In the genomic region with DNA sequence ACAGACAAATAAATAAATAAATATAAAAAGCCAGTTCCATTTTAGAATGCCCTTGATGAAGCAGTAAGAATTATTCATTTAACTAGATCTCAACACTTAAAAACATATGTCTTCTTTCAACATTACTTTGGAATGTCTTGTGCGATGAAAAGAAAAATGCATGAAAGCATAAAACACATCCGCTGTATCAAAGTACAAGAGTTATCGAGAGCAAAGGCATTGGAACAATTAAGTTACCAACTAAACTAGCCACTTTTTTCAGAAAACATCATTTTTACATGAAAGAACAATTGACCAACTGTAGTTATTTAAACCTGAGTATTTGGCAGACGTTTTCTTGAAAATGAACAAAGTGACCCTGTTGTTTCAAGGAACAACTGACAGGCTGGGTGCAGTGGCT, we compare ENCODE assay signal across 2 cellular contexts.
A peak's percentile ranks its signal among the peaks of the same experiment; 100 is the strongest.
TF ChIP-seq lines count a peak whose summit lies in the region.

No MANE protein-coding gene starts in this region.

TF ChIP-seq in HepG2, 621 proteins besides CTCF, POLR2A, EP300 and RAD21:
- TF ChIP-seq POLR2AphosphoS2 (IDR thresholded peaks at IDR 0.05; ENCODE audit: low read depth, low read length) (no peak), ZFP1 (CRISPR knock-in tag; IDR thresholded peaks at IDR 0.05) (0 out of 2 replicates have a peak, but pooled peaks have one; percentile 51), ZFP36L1 (CRISPR knock-in tag; IDR thresholded peaks at IDR 0.05) (no peak), KLF12 (CRISPR knock-in tag; IDR thresholded peaks at IDR 0.05; ENCODE audit: borderline replicate concordance) (no peak), ZFP41 (CRISPR knock-in tag; IDR thresholded peaks at IDR 0.05; ENCODE audit: borderline replicate concordance) (no peak), PHB2 (IDR thresholded peaks at IDR 0.05; ENCODE audit: partially characterized antibody) (no peak)
- TF ChIP-seq, protein P1, sequence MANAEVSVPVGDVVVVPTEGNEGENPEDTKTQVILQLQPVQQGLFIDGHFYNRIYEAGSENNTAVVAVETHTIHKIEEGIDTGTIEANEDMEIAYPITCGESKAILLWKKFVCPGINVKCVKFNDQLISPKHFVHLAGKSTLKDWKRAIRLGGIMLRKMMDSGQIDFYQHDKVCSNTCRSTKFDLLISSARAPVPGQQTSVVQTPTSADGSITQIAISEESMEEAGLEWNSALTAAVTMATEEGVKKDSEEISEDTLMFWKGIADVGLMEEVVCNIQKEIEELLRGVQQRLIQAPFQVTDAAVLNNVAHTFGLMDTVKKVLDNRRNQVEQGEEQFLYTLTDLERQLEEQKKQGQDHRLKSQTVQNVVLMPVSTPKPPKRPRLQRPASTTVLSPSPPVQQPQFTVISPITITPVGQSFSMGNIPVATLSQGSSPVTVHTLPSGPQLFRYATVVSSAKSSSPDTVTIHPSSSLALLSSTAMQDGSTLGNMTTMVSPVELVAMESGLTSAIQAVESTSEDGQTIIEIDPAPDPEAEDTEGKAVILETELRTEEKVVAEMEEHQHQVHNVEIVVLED (CRISPR knock-in tag; IDR thresholded peaks at IDR 0.05; ENCODE audit: borderline replicate concordance), result no peak
- TF ChIP-seq, protein P2, sequence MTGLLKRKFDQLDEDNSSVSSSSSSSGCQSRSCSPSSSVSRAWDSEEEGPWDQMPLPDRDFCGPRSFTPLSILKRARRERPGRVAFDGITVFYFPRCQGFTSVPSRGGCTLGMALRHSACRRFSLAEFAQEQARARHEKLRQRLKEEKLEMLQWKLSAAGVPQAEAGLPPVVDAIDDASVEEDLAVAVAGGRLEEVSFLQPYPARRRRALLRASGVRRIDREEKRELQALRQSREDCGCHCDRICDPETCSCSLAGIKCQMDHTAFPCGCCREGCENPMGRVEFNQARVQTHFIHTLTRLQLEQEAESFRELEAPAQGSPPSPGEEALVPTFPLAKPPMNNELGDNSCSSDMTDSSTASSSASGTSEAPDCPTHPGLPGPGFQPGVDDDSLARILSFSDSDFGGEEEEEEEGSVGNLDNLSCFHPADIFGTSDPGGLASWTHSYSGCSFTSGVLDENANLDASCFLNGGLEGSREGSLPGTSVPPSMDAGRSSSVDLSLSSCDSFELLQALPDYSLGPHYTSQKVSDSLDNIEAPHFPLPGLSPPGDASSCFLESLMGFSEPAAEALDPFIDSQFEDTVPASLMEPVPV (CRISPR knock-in tag; IDR thresholded peaks at IDR 0.05), result no peak

TF ChIP-seq in K562, 482 proteins besides CTCF, POLR2A, EP300 and RAD21:
- TF ChIP-seq ZNF253 (CRISPR knock-in tag; conservative IDR thresholded peaks at IDR 0.05), result no peak
- no peak for TF ChIP-seq CREB1 (IDR thresholded peaks at IDR 0.05)
- TF ChIP-seq CREB1 (CRISPR knock-in tag; IDR thresholded peaks at IDR 0.05), result no peak
- no peak for TF ChIP-seq KAT8 (IDR thresholded peaks at IDR 0.05; ENCODE audit: low read depth)
- TF ChIP-seq RFX1 (IDR thresholded peaks at IDR 0.05), result no peak
- TF ChIP-seq GABPB2 (CRISPR knock-in tag; conservative IDR thresholded peaks at IDR 0.05), result no peak
- no peak for TF ChIP-seq NR3C1 (CRISPR knock-in tag; IDR thresholded peaks at IDR 0.05)
- TF ChIP-seq, protein P3, sequence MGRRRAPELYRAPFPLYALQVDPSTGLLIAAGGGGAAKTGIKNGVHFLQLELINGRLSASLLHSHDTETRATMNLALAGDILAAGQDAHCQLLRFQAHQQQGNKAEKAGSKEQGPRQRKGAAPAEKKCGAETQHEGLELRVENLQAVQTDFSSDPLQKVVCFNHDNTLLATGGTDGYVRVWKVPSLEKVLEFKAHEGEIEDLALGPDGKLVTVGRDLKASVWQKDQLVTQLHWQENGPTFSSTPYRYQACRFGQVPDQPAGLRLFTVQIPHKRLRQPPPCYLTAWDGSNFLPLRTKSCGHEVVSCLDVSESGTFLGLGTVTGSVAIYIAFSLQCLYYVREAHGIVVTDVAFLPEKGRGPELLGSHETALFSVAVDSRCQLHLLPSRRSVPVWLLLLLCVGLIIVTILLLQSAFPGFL (CRISPR knock-in tag; IDR thresholded peaks at IDR 0.05), result no peak
- TF ChIP-seq CBX3 (IDR thresholded peaks at IDR 0.05; ENCODE audit: borderline replicate concordance in 1 of 2, low read length in 2 of 2), result peak in 1 of 2 experiments; percentile 22; a peak in 1 of 3 replicates
- TF ChIP-seq SLC30A9 (CRISPR knock-in tag; IDR thresholded peaks at IDR 0.05), result no peak
- no peak for TF ChIP-seq XRCC5 (IDR thresholded peaks at IDR 0.05; ENCODE audit: low read depth, low read length)
- TF ChIP-seq ZFP1 (CRISPR knock-in tag; IDR thresholded peaks at IDR 0.05), result peak; percentile 90
- TF ChIP-seq KHSRP (IDR thresholded peaks at IDR 0.05), result no peak
